ENCODE assay signal across 8 cellular contexts in genomic region chr6:14910692-14911547, GRCh38.
DNase-seq lines count a peak whose midpoint lies in the region; ATAC-seq and TF ChIP-seq lines count a peak whose summit lies in the region.

No MANE protein-coding gene starts in this region.

- H3K9me2 ChIP-seq in GM23338 (ENCODE audit: insufficient read depth), result no peaks in the 10 kb centered on the region

- no peaks in the 10 kb centered on the region for H3K27me3 Mint-ChIP-seq in GM23338 (ENCODE audit: insufficient read depth, low read depth, poor library complexity)

- no peak overlapping the region for H3K4me2 ChIP-seq in smooth muscle cell
- H3K4me2 ChIP-seq in GM23338, result no peak overlapping the region

- no peaks in the 10 kb centered on the region for H3K36me3 ChIP-seq in KOPT-K1 (ENCODE audit: insufficient read depth, low read length)
- no peaks in the 10 kb centered on the region for H3K36me3 ChIP-seq in smooth muscle cell (ENCODE audit: low read depth)
- H3K36me3 ChIP-seq in GM23338 (ENCODE audit: insufficient read depth), result no peaks in the 10 kb centered on the region

- H3K9ac ChIP-seq in smooth muscle cell (ENCODE audit: low read depth), result no peak overlapping the region

- peaks cover 9% of the 10 kb centered on the region for H3K4me1 Mint-ChIP-seq in GM23338

- DNase-seq in EL, result peak; percentile 23
- peak; percentile 37 for DNase-seq in choroid plexus epithelial cell (ENCODE audit: low read depth)
- DNase-seq in smooth muscle cell (lab: John Stamatoyannopoulos, UW; ENCODE audit: unreplicated experiment), result no peak
- DNase-seq in GM23338 (ENCODE audit: low spot score), result no peak
- no peak for DNase-seq in NCI-H2196 (lab: John Stamatoyannopoulos, UW; ENCODE audit: unreplicated experiment)
- DNase-seq in NCI-H774 (lab: John Stamatoyannopoulos, UW), result no peak

- no peaks in the 10 kb centered on the region; the same call in 2 of the 3 replicates for H3K36me3 Mint-ChIP-seq in GM23338 (ENCODE audit: low read depth)

- no peak overlapping the region for H3K4me3 Mint-ChIP-seq in GM23338

- peaks cover 4% of the 10 kb centered on the region for H3K4me1 ChIP-seq in smooth muscle cell (ENCODE audit: low read depth)
- peaks cover 19% of the 10 kb centered on the region for H3K4me1 ChIP-seq in GM23338 (ENCODE audit: insufficient read depth)

- 80% methylated on average over 12 of the region's 13 CpGs for WGBS in smooth muscle cell (ENCODE audit: low lambda C conversion rate)

- no peaks in the 10 kb centered on the region; the same call in 2 of the 3 replicates for H3K9me3 Mint-ChIP-seq in GM23338

- H3K9me3 ChIP-seq in KOPT-K1 (ENCODE audit: insufficient read depth, low read length, poor library complexity, severe bottlenecking), result peaks cover 20% of the 10 kb centered on the region
- no peaks in the 10 kb centered on the region for H3K9me3 ChIP-seq in smooth muscle cell (replicated peaks; ENCODE audit: low read depth)

- H3K27me3 ChIP-seq in smooth muscle cell (ENCODE audit: low read depth) (no peaks in the 10 kb centered on the region), GM23338 (ENCODE audit: insufficient read depth) (no peaks in the 10 kb centered on the region)

- no peaks in the 10 kb centered on the region for H3K79me2 ChIP-seq in smooth muscle cell (ENCODE audit: low read depth)
- H3K79me2 ChIP-seq in GM23338 (replicated peaks; ENCODE audit: insufficient read depth), result 0 out of 2 replicates have a peak, but pooled peaks cover 5% of the 10 kb centered on the region

- ATAC-seq in GM21447 (IDR thresholded peaks at IDR 0.05; ENCODE audit: unreplicated experiment) (peak; percentile 85), GM23338 (no peak)

- H3K27ac ChIP-seq in KOPT-K1 (ENCODE audit: low read depth, low read length, poor library complexity, severe bottlenecking) (peak overlapping the region; percentile 79), smooth muscle cell (ENCODE audit: low read depth) (no peak overlapping the region), GM23338 (ENCODE audit: low read depth) (no peak overlapping the region)

- H3K4me3 ChIP-seq in choroid plexus epithelial cell (ENCODE audit: low read depth, low read length) (no peak overlapping the region), smooth muscle cell (no peak overlapping the region), GM23338 (no peak overlapping the region)

- H3F3A ChIP-seq in smooth muscle cell (ENCODE audit: low read depth), result no peaks in the 10 kb centered on the region
- no peaks in the 10 kb centered on the region for H3F3A ChIP-seq in GM23338 (replicated peaks; ENCODE audit: low read depth)

- no peak overlapping the region for H3K27ac Mint-ChIP-seq in GM23338

- TF ChIP-seq CTCF in choroid plexus epithelial cell (conservative IDR thresholded peaks at IDR 0.05; ENCODE audit: low read depth, low read length), result no peak
- no peak for TF ChIP-seq CTCF in smooth muscle cell (IDR thresholded peaks at IDR 0.05; ENCODE audit: borderline replicate concordance, insufficient read depth, poor library complexity, severe bottlenecking)
- no peak for TF ChIP-seq CTCF in GM23338 (conservative IDR thresholded peaks at IDR 0.05; ENCODE audit: low read depth in 2 of 2)

- H2AFZ ChIP-seq in smooth muscle cell (ENCODE audit: low read depth) (peak overlapping the region; percentile 57), GM23338 (no peak overlapping the region)

- H4K20me1 ChIP-seq in smooth muscle cell (ENCODE audit: low read depth) (no peaks in the 10 kb centered on the region), GM23338 (replicated peaks; ENCODE audit: insufficient read depth) (no peaks in the 10 kb centered on the region)

TF ChIP-seq in GM23338, 12 proteins besides CTCF, POLR2A, EP300 and RAD21:
- TF ChIP-seq ZNF114 (CRISPR knock-in tag; IDR thresholded peaks at IDR 0.05) (no peak), NANOG (IDR thresholded peaks at IDR 0.05; ENCODE audit: borderline replicate concordance) (no peak), ETS1 (IDR thresholded peaks at IDR 0.05) (no peak), ZNF462 (CRISPR knock-in tag; IDR thresholded peaks at IDR 0.05) (no peak), EZH2phosphoT487 (IDR thresholded peaks at IDR 0.05; ENCODE audit: unreplicated experiment) (no peak), EZH2 (IDR thresholded peaks at IDR 0.05; ENCODE audit: low read depth, unreplicated experiment) (no peak)

Comparison
In these comparisons a context has a peak if more than half of its experiments do, and no peak if none do; other contexts are left out.
1. DNase-seq: peak in EL (single experiment) and choroid plexus epithelial cell (single experiment); none in smooth muscle cell (single experiment), GM23338 (single experiment), NCI-H2196 (single experiment) and NCI-H774 (single experiment).